Comparison of ENCODE assay signal across 12 cellular contexts in the genomic region with DNA sequence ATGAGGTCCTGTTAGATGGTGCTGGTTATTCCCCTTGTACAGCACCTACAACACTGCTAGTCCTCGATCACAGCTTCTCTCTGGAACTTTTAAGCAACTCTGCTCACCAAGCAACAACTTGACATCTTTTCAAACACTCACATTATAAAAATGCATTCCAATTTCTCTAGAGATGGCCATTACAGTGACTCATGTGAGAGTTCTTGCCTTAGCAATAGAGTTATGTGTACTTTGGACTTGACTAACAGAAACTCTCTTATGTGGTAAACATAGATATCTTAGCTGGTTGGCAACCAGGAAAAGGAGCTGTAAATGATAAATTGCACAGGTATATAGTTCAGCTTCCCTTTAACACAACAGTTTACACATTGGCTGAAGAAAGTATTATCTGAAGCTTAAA.
DNase-seq lines count a peak whose midpoint lies in the region; FAIRE-seq and TF ChIP-seq lines count a peak whose summit lies in the region.
"Had no signal": no experiment of that assay in that cellular context is flagged by ENCODE, and none has a peak within 500 bp of the region (broad histone marks: within the 10 kb centered on the region; RNA-seq: fewer than 3 reads in every experiment).

No MANE protein-coding gene starts in this region.

- H3K4me3 ChIP-seq in epithelial cell of esophagus (ENCODE audit: low read length) = no peak overlapping the region
- H3K4me3 ChIP-seq: tibial nerve had no signal

- DNase-seq in GM04503 (ENCODE audit: low read depth) (peak; percentile 96), HTR-8/SVneo (ENCODE audit: insufficient read length, low spot score) (peak; percentile 48), epithelial cell of esophagus (ENCODE audit: low read depth) (peak; percentile 86), osteocyte (ENCODE audit: extremely low spot score, unreplicated experiment) (no peak), NCI-H1930 (lab: John Stamatoyannopoulos, UW) (no peak), COLO829 (ENCODE audit: low spot score) (no peak), DMS79 treated with DMSO at 0.1 percent for 48 hours (lab: John Stamatoyannopoulos, UW) (no peak)
- no peak for DNase-seq in activated CD4-positive, alpha-beta T cell treated with anti-CD3 and anti-CD28 coated beads, Interleukin-2, amount 10 ng/mL, durations not matched to agents 24 days and 14 days
- DNase-seq: activated CD8-positive, alpha-beta memory T cell treated with anti-CD3 and anti-CD28 coated beads, Interleukin-2, amount 50 U/mL, for 48 hours; DMS153; T-cell had no signal

- peak overlapping the region; percentile 59 for H3K27ac Mint-ChIP-seq in osteocyte (ENCODE audit: unreplicated experiment)
- no peak overlapping the region for H3K27ac Mint-ChIP-seq in activated CD4-positive, alpha-beta T cell treated with anti-CD3 and anti-CD28 coated beads, Interleukin-2, amount 10 ng/mL, durations not matched to agents 24 days and 14 days
- H3K27ac Mint-ChIP-seq: T-cell had no signal

- TF ChIP-seq CTCF in epithelial cell of esophagus (IDR thresholded peaks at IDR 0.05; ENCODE audit: insufficient read depth, low read depth, low read length, missing control alignments) (no peak), osteocyte (IDR thresholded peaks at IDR 0.05) (no peak)

- H3K36me3 Mint-ChIP-seq in osteocyte (ENCODE audit: unreplicated experiment) = peaks cover 25% of the 10 kb centered on the region
- no peaks in the 10 kb centered on the region for H3K36me3 Mint-ChIP-seq in activated CD4-positive, alpha-beta T cell treated with anti-CD3 and anti-CD28 coated beads, Interleukin-2, amount 10 ng/mL, durations not matched to agents 24 days and 14 days (ENCODE audit: low read depth)
- H3K36me3 Mint-ChIP-seq: T-cell had no signal

- no peak for FAIRE-seq in HTR-8/SVneo (lab: Jason Lieb, UNC)

- H3K4me1 Mint-ChIP-seq in osteocyte (ENCODE audit: unreplicated experiment) = peaks cover 25% of the 10 kb centered on the region
- no peaks in the 10 kb centered on the region for H3K4me1 Mint-ChIP-seq in activated CD4-positive, alpha-beta T cell treated with anti-CD3 and anti-CD28 coated beads, Interleukin-2, amount 10 ng/mL, durations not matched to agents 24 days and 14 days
- H3K4me1 Mint-ChIP-seq: T-cell had no signal

- no peak overlapping the region for H3K4me3 Mint-ChIP-seq in osteocyte (ENCODE audit: unreplicated experiment)
- no peak overlapping the region for H3K4me3 Mint-ChIP-seq in activated CD4-positive, alpha-beta T cell treated with anti-CD3 and anti-CD28 coated beads, Interleukin-2, amount 10 ng/mL, durations not matched to agents 24 days and 14 days
- H3K4me3 Mint-ChIP-seq: T-cell had no signal

- intact Hi-C loops in activated CD4-positive, alpha-beta T cell treated with anti-CD3 and anti-CD28 coated beads, Interleukin-2, amount 10 ng/mL, durations not matched to agents 24 days and 14 days (cut with micrococcal nuclease) = no loop called here

- H3K9me3 Mint-ChIP-seq in osteocyte (ENCODE audit: unreplicated experiment) = peaks cover 16% of the 10 kb centered on the region
- no peaks in the 10 kb centered on the region for H3K9me3 Mint-ChIP-seq in activated CD4-positive, alpha-beta T cell treated with anti-CD3 and anti-CD28 coated beads, Interleukin-2, amount 10 ng/mL, durations not matched to agents 24 days and 14 days

- H3K27me3 Mint-ChIP-seq in osteocyte (ENCODE audit: unreplicated experiment) = no peaks in the 10 kb centered on the region
- no peaks in the 10 kb centered on the region for H3K27me3 Mint-ChIP-seq in activated CD4-positive, alpha-beta T cell treated with anti-CD3 and anti-CD28 coated beads, Interleukin-2, amount 10 ng/mL, durations not matched to agents 24 days and 14 days
- H3K27me3 Mint-ChIP-seq: T-cell had no signal

Comparison
In these comparisons a context has a peak if more than half of its experiments do, and no peak if none do; other contexts are left out.
1. DNase-seq: peak in GM04503 (single experiment), HTR-8/SVneo (single experiment) and epithelial cell of esophagus (single experiment); none in osteocyte (single experiment), NCI-H1930 (0 of 2), COLO829 (single experiment), activated CD4-positive, alpha-beta T cell treated with anti-CD3 and anti-CD28 coated beads, Interleukin-2, amount 10 ng/mL, durations not matched to agents 24 days and 14 days (single experiment) and DMS79 treated with DMSO at 0.1 percent for 48 hours (single experiment).